16 cellular contexts compared by ENCODE assay signal in genomic region chr12:123113038-123113437, GRCh38. TPM values are rescaled to one million over a fixed set of nuclear protein-coding genes. Genes with fewer than 3 reads are reported as not detected.
DNase-seq lines count a peak whose midpoint lies in the region; ATAC-seq and TF ChIP-seq lines count a peak whose summit lies in the region.
"Had no signal": no experiment of that assay in that cellular context is flagged by ENCODE, and none has a peak within 500 bp of the region (broad histone marks: within the 10 kb centered on the region; RNA-seq: fewer than 3 reads in every experiment).

No MANE protein-coding gene starts in this region.

- peaks cover 88% of the 10 kb centered on the region for H3K4me1 ChIP-seq in OCI-LY1 (ENCODE audit: insufficient read depth, low read length, severe bottlenecking)

- H3K36me3 Mint-ChIP-seq in osteocyte (ENCODE audit: unreplicated experiment) (peaks cover 2% of the 10 kb centered on the region), MCF 10A (ENCODE audit: insufficient read depth, unreplicated experiment) (no peaks in the 10 kb centered on the region), WTC11 (no peaks in the 10 kb centered on the region)
- H3K36me3 Mint-ChIP-seq: activated CD8-positive, alpha-beta memory T cell treated with anti-CD3 and anti-CD28 coated beads, Interleukin-2, amount 10 ng/mL, durations not matched to agents 7 days and 5 days had no signal

- TF ChIP-seq CTCF in OCI-LY1 (IDR thresholded peaks at IDR 0.05; ENCODE audit: low read length) = no peak
- no peak for TF ChIP-seq CTCF in osteocyte (IDR thresholded peaks at IDR 0.05)
- no peak for TF ChIP-seq CTCF in MCF 10A (IDR thresholded peaks at IDR 0.05; ENCODE audit: unreplicated experiment)
- TF ChIP-seq CTCF in WTC11 (IDR thresholded peaks at IDR 0.05) = no peak

- H3K27ac ChIP-seq in OCI-LY1 (ENCODE audit: low read depth, low read length, poor library complexity, severe bottlenecking) = peak overlapping the region; percentile 100
- H3K27ac ChIP-seq: epithelial cell of prostate, psoas muscle had no signal

- no peaks in the 10 kb centered on the region for H3K9me3 Mint-ChIP-seq in osteocyte (ENCODE audit: unreplicated experiment)
- no peaks in the 10 kb centered on the region for H3K9me3 Mint-ChIP-seq in MCF 10A (ENCODE audit: unreplicated experiment)
- no peaks in the 10 kb centered on the region for H3K9me3 Mint-ChIP-seq in WTC11
- H3K9me3 Mint-ChIP-seq: naive thymus-derived CD8-positive, alpha-beta T cell had no signal

- peaks cover 42% of the 10 kb centered on the region; the same call in 1 of the 2 replicates for H3K36me3 ChIP-seq in OCI-LY1 (ENCODE audit: insufficient read depth, low read length)

- peak overlapping the region; percentile 13 for H3K4me3 ChIP-seq in OCI-LY1 (ENCODE audit: low read depth, low read length, poor library complexity, severe bottlenecking)
- H3K4me3 ChIP-seq: lung, psoas muscle had no signal

- H3K27me3 Mint-ChIP-seq in osteocyte (ENCODE audit: unreplicated experiment) = no peaks in the 10 kb centered on the region
- H3K27me3 Mint-ChIP-seq in MCF 10A (ENCODE audit: insufficient read depth, unreplicated experiment) = no peaks in the 10 kb centered on the region
- no peaks in the 10 kb centered on the region for H3K27me3 Mint-ChIP-seq in WTC11 (ENCODE audit: low read depth)
- H3K27me3 Mint-ChIP-seq: activated CD8-positive, alpha-beta memory T cell treated with anti-CD3 and anti-CD28 coated beads, Interleukin-2, amount 10 ng/mL, durations not matched to agents 7 days and 5 days; naive thymus-derived CD8-positive, alpha-beta T cell had no signal

- H3K4me2 ChIP-seq in OCI-LY1 (ENCODE audit: low read length) = peak overlapping the region; percentile 17

- H2AFZ ChIP-seq in OCI-LY1 (ENCODE audit: low read length) = no peak overlapping the region

- H3K9ac ChIP-seq in OCI-LY1 (ENCODE audit: low read length) = peak overlapping the region; percentile 50; the same call in 1 of the 2 replicates

- intact Hi-C loops in MCF 10A (cut with micrococcal nuclease) = no loop called here

- no peaks in the 10 kb centered on the region for H3K9me3 ChIP-seq in OCI-LY1 (ENCODE audit: low read length)
- H3K9me3 ChIP-seq: psoas muscle had no signal

- H3K27ac Mint-ChIP-seq in osteocyte (ENCODE audit: unreplicated experiment) (peak overlapping the region; percentile 84), MCF 10A (ENCODE audit: low read depth, unreplicated experiment) (no peak overlapping the region), WTC11 (no peak overlapping the region)
- H3K27ac Mint-ChIP-seq: activated CD8-positive, alpha-beta memory T cell treated with anti-CD3 and anti-CD28 coated beads, Interleukin-2, amount 10 ng/mL, durations not matched to agents 7 days and 5 days had no signal

- peaks cover 50% of the 10 kb centered on the region for H3K4me1 Mint-ChIP-seq in osteocyte (ENCODE audit: unreplicated experiment)
- peaks cover 10% of the 10 kb centered on the region for H3K4me1 Mint-ChIP-seq in MCF 10A (ENCODE audit: insufficient read depth, unreplicated experiment)
- H3K4me1 Mint-ChIP-seq in WTC11 = no peaks in the 10 kb centered on the region; the same call in 1 of the 2 replicates

- H3K79me2 ChIP-seq in OCI-LY1 (ENCODE audit: insufficient read depth, low read length) = peaks cover 47% of the 10 kb centered on the region

- no peaks in the 10 kb centered on the region for H3K27me3 ChIP-seq in OCI-LY1 (ENCODE audit: insufficient read depth, low read length)

- CTCF ChIA-PET in MCF 10A (lab: Yijun Ruan, JAX) = no interaction called here
- CTCF ChIA-PET in WTC11 (lab: Charles Lee) = no interaction called here

- POLR2A ChIA-PET in MCF 10A (lab: Yijun Ruan, JAX) = no interaction called here
- POLR2A ChIA-PET in WTC11 (lab: Charles Lee) = interaction anchor here (0.6 to 0.7 kb wide), 2 partner anchors 31 to 127 kb away, joined by 4 read pairs; no protein-coding TSS in a partner anchor

- no peaks in the 10 kb centered on the region for H3F3A ChIP-seq in OCI-LY1 (ENCODE audit: insufficient read depth, low read length)

- no peaks in the 10 kb centered on the region for H4K20me1 ChIP-seq in OCI-LY1 (ENCODE audit: insufficient read depth, low read length)

- peak; percentile 50 for DNase-seq in DMS53 treated with DMSO at 0.1 percent for 48 hours (lab: John Stamatoyannopoulos, UW; ENCODE audit: unreplicated experiment)
- DNase-seq in NCI-H1417 treated with DMSO at 0.1 percent for 48 hours (lab: John Stamatoyannopoulos, UW) = peak; percentile 10
- DNase-seq in osteocyte (ENCODE audit: extremely low spot score, unreplicated experiment) = no peak
- DNase-seq in MCF 10A (ENCODE audit: unreplicated experiment) = no peak
- DNase-seq in WTC11 (ENCODE audit: low spot score) = no peak
- DNase-seq: activated CD4-positive, CD25-positive, alpha-beta regulatory T cell; activated CD8-positive, alpha-beta memory T cell treated with anti-CD3 and anti-CD28 coated beads, Interleukin-2, amount 10 ng/mL, durations not matched to agents 7 days and 5 days; activated effector memory CD4-positive, alpha-beta T cell treated with anti-CD3 and anti-CD28 coated beads, Interleukin-2, amount 50 U/mL, for 16 hours; naive thymus-derived CD8-positive, alpha-beta T cell; psoas muscle; stimulated activated CD4-positive, alpha-beta T cell treated with anti-CD3 and anti-CD28 coated beads, Interleukin-15, amount 100 ng/mL, for 24 hours; T-helper 1 cell had no signal

- no peaks in the 10 kb centered on the region for H3K9me2 ChIP-seq in OCI-LY1 (ENCODE audit: low read depth, low read length)

- no TSS peak for BruUV-seq in MCF 10A (replicated peaks; lab: Mats Ljungman, UMichigan)

- ATAC-seq in HG03280 (IDR thresholded peaks at IDR 0.05; ENCODE audit: unreplicated experiment) (no peak), WTC11 (no peak)
- ATAC-seq: activated CD8-positive, alpha-beta memory T cell treated with anti-CD3 and anti-CD28 coated beads, Interleukin-2, amount 10 ng/mL, durations not matched to agents 7 days and 5 days; naive thymus-derived CD8-positive, alpha-beta T cell; psoas muscle had no signal

- H3K4me3 Mint-ChIP-seq in osteocyte (ENCODE audit: unreplicated experiment) (no peak overlapping the region), MCF 10A (ENCODE audit: unreplicated experiment) (no peak overlapping the region), WTC11 (no peak overlapping the region)
- H3K4me3 Mint-ChIP-seq: activated CD8-positive, alpha-beta memory T cell treated with anti-CD3 and anti-CD28 coated beads, Interleukin-2, amount 10 ng/mL, durations not matched to agents 7 days and 5 days; naive thymus-derived CD8-positive, alpha-beta T cell had no signal

TF ChIP-seq in WTC11, 78 proteins besides CTCF, POLR2A, EP300 and RAD21:
- TF ChIP-seq CREB1 (CRISPR knock-in tag; IDR thresholded peaks at IDR 0.05) = no peak
- TF ChIP-seq ZNF232 (CRISPR knock-in tag; IDR thresholded peaks at IDR 0.05) = no peak
- no peak for TF ChIP-seq SOX15 (CRISPR knock-in tag; IDR thresholded peaks at IDR 0.05)
- TF ChIP-seq ZNF423 (CRISPR knock-in tag; IDR thresholded peaks at IDR 0.05) = no peak
- no peak for TF ChIP-seq ZBTB43 (CRISPR knock-in tag; IDR thresholded peaks at IDR 0.05)
- TF ChIP-seq TP53 (CRISPR knock-in tag; IDR thresholded peaks at IDR 0.05) = no peak
- TF ChIP-seq JAZF1 (CRISPR knock-in tag; IDR thresholded peaks at IDR 0.05) = no peak
- no peak for TF ChIP-seq IRF1 (CRISPR knock-in tag; IDR thresholded peaks at IDR 0.05)
- no peak for TF ChIP-seq CBFB (CRISPR knock-in tag; IDR thresholded peaks at IDR 0.05; ENCODE audit: low read depth)
- no peak for TF ChIP-seq NFATC4 (CRISPR knock-in tag; IDR thresholded peaks at IDR 0.05)
- TF ChIP-seq ZNF219 (CRISPR knock-in tag; IDR thresholded peaks at IDR 0.05; ENCODE audit: borderline replicate concordance) = no peak
- TF ChIP-seq GTF2I (CRISPR knock-in tag; conservative IDR thresholded peaks at IDR 0.05) = no peak
- no peak for TF ChIP-seq MLX (CRISPR knock-in tag; IDR thresholded peaks at IDR 0.05)
- TF ChIP-seq SMAD4 (CRISPR knock-in tag; IDR thresholded peaks at IDR 0.05) = no peak
- no peak for TF ChIP-seq JUN (CRISPR knock-in tag; IDR thresholded peaks at IDR 0.05)
- TF ChIP-seq GRHL2 (CRISPR knock-in tag; IDR thresholded peaks at IDR 0.05; ENCODE audit: insufficient replicate concordance, severe bottlenecking) = no peak

RNA-seq across cellular contexts. Expression of gene PITPNM2, which starts 37.9 kb away (rescaled TPM):
- total RNA-seq in osteocyte = 10.1 and 11.0 TPM in 2 replicates
- 7.2 and 10.5 TPM in 2 replicates for total RNA-seq in MCF 10A (2022)
- total RNA-seq in WTC11 (2021) = 4.8 to 8.2 TPM (median 7.4 TPM) in 3 replicates

Comparison
In these comparisons a context has a peak if more than half of its experiments do, and no peak if none do; other contexts are left out.
1. DNase-seq: peak in DMS53 treated with DMSO at 0.1 percent for 48 hours (single experiment) and NCI-H1417 treated with DMSO at 0.1 percent for 48 hours (single experiment); none in osteocyte (single experiment), MCF 10A (single experiment) and WTC11 (single experiment).